ENCODE assay signal across 8 cellular contexts in the genomic region with DNA sequence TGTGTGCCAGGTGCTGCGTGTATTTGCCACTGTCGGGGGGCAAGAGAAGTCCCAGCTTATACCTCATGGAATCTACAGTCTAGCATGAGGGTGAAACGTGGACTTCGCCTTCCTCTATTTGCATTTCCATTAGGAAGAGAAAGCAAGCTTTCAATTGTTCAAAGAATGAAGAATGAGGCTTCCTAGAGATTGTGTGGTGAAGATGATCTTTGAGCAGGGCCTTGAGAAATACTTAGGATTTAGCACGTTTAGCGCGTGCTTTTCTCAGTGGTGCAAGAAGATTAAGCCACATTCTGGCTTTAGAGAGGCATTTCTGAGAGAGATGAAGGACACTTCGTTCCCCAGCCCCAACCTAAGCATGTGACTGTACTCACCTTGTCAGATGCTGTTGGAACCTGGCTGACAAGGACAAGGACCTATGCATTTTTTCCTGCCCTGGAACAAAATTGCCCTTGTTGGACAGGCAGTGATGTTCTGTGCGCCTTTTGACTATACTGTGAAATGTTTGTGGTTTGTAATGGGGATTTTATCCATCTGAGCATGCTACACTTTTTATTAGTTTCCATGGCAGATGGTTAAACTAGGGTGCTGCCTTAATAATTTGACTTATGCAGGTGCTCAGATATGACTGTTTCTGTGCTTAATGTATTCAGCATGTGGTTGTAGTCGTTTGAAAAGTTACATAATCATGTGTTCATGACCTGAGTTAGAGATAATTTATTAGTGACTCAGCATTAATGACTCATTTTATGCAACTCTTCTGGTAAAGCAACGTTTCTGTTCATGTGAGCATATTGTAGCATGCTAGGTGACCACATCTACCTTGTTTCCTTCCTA. TPM values are rescaled to one million over a fixed set of nuclear protein-coding genes. Genes with fewer than 3 reads are reported as not detected.
DNase-seq lines count a peak whose midpoint lies in the region; ATAC-seq lines count a peak whose summit lies in the region.

No MANE protein-coding gene starts in this region.

- H3K4me3 Mint-ChIP-seq in stimulated activated effector memory CD8-positive, alpha-beta T cell treated with anti-CD3 and anti-CD28 coated beads, Interleukin-12 subunit alpha, Interleukin-12 subunit beta, amount 100 ng/mL, for 72 hours, result no peak overlapping the region

- H3K9me3 Mint-ChIP-seq in stimulated activated effector memory CD8-positive, alpha-beta T cell treated with anti-CD3 and anti-CD28 coated beads, Interleukin-12 subunit alpha, Interleukin-12 subunit beta, amount 100 ng/mL, for 72 hours, result no peaks in the 10 kb centered on the region

- peak; percentile 61 for ATAC-seq in GM21515 (IDR thresholded peaks at IDR 0.05; ENCODE audit: unreplicated experiment)
- ATAC-seq in HG03558 (IDR thresholded peaks at IDR 0.05; ENCODE audit: extremely low read depth, unreplicated experiment), result peak; percentile 49
- peak; percentile 65 for ATAC-seq in stimulated activated effector memory CD8-positive, alpha-beta T cell treated with anti-CD3 and anti-CD28 coated beads, Interleukin-12 subunit alpha, Interleukin-12 subunit beta, amount 100 ng/mL, for 72 hours

- peak overlapping the region; percentile 53; the same call in 1 of the 2 replicates for H3K4me3 ChIP-seq in GM08714 (ENCODE audit: low read length)

- no peaks in the 10 kb centered on the region for H3K36me3 Mint-ChIP-seq in stimulated activated effector memory CD8-positive, alpha-beta T cell treated with anti-CD3 and anti-CD28 coated beads, Interleukin-12 subunit alpha, Interleukin-12 subunit beta, amount 100 ng/mL, for 72 hours

- peaks cover 56% of the 10 kb centered on the region for H3K4me1 Mint-ChIP-seq in stimulated activated effector memory CD8-positive, alpha-beta T cell treated with anti-CD3 and anti-CD28 coated beads, Interleukin-12 subunit alpha, Interleukin-12 subunit beta, amount 100 ng/mL, for 72 hours

- DNase-seq in cerebellar cortex (ENCODE audit: low spot score) (peak; percentile 34), NCI-H82 (lab: John Stamatoyannopoulos, UW) (no peak), globus pallidus (ENCODE audit: low spot score) (no peak), occipital lobe (lab: John Stamatoyannopoulos, UW) (no peak)
- DNase-seq in stimulated activated effector memory CD8-positive, alpha-beta T cell treated with anti-CD3 and anti-CD28 coated beads, Interleukin-12 subunit alpha, Interleukin-12 subunit beta, amount 100 ng/mL, for 72 hours (ENCODE audit: low spot score in 2 of 2), result no peak

- no peak overlapping the region for H3K27ac Mint-ChIP-seq in stimulated activated effector memory CD8-positive, alpha-beta T cell treated with anti-CD3 and anti-CD28 coated beads, Interleukin-12 subunit alpha, Interleukin-12 subunit beta, amount 100 ng/mL, for 72 hours

RNA-seq across cellular contexts. Expression of a gene that starts 10.7 kb away (rescaled TPM):
- 1,454 TPM for total RNA-seq in occipital lobe
